ENCODE assay signal across 23 cellular contexts in the genomic region with DNA sequence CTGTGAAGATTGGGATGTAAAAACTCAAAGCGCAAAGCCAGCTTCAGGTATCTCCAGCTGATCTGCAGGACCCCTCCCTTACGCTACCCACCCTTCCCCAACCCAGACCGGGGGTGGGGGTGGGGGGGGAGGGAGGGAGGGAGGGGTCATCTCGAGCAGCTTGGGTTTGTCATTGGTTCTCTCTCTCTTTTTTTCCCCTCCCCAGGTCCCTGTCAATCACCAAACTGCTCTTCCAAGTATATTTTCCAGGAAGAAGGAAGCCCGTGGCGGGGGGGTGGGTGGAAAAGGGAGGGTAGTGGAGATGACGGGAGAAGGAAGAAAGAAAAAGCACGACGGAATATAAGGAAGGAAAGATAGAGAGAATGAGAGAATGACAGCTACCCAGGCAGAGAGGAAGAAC. TPM values are rescaled to one million over a fixed set of nuclear protein-coding genes. Genes with fewer than 3 reads are reported as not detected.
DNase-seq lines count a peak whose midpoint lies in the region; ATAC-seq, FAIRE-seq and TF ChIP-seq lines count a peak whose summit lies in the region.
"Had no signal": no experiment of that assay in that cellular context is flagged by ENCODE, and none has a peak within 500 bp of the region (broad histone marks: within the 10 kb centered on the region; RNA-seq: fewer than 3 reads in every experiment).

No MANE protein-coding gene starts in this region.

- H3K4me3 ChIP-seq in astrocyte (ENCODE audit: insufficient read depth, low read depth, low read length) (no peak overlapping the region), uterus (no peak overlapping the region)
- H3K4me3 ChIP-seq: body of pancreas, esophagus squamous epithelium, gastroesophageal sphincter, pancreas, PC-9 had no signal

- H3K4me1 ChIP-seq in astrocyte (ENCODE audit: insufficient read depth, low read length), result no peaks in the 10 kb centered on the region
- H3K4me1 ChIP-seq in uterus, result no peaks in the 10 kb centered on the region
- H3K4me1 ChIP-seq: pancreas had no signal

- peaks cover 7% of the 10 kb centered on the region for H3K4me1 Mint-ChIP-seq in astrocyte (ENCODE audit: low read depth, unreplicated experiment)
- H3K4me1 Mint-ChIP-seq: activated CD4-positive, alpha-beta T cell treated with anti-CD3 and anti-CD28 coated beads for 36 hours; activated naive CD8-positive, alpha-beta T cell treated with anti-CD3 and anti-CD28 coated beads for 36 hours; stimulated activated naive B cell treated with anti-CD40 and anti-IgM and Interleukin-4, amounts not matched to agents 10 μg/mL and 1 μg/mL and 100 μg/mL, for 72 hours; T-cell had no signal

- H3K27ac ChIP-seq in astrocyte (ENCODE audit: low read depth, low read length) (no peak overlapping the region), uterus (peak overlapping the region; percentile 27 to 35)
- H3K27ac ChIP-seq: 22Rv1, body of pancreas, esophagus squamous epithelium, gastroesophageal sphincter, pancreas, PC-9 had no signal

- H3K27me3 Mint-ChIP-seq in astrocyte (ENCODE audit: low read depth, unreplicated experiment), result peaks cover 2% of the 10 kb centered on the region

- H3K36me3 ChIP-seq in astrocyte (ENCODE audit: insufficient read depth, low read length) (peaks cover 2% of the 10 kb centered on the region), uterus (no peaks in the 10 kb centered on the region)
- H3K36me3 ChIP-seq: esophagus squamous epithelium, gastroesophageal sphincter, pancreas had no signal

- no peaks in the 10 kb centered on the region for H3K9me3 Mint-ChIP-seq in astrocyte (ENCODE audit: unreplicated experiment)
- H3K9me3 Mint-ChIP-seq: activated T-helper 2 cell treated with anti-CD3 and anti-CD28 coated beads, Interferon-gamma antibody, Interleukin-2, Interleukin-4, amounts not matched to agents 10 μg/mL and 5 μg/mL and 100 μg/mL, durations not matched to agents 14 hours and 24 hours and 36 hours; stimulated activated naive B cell treated with anti-CD40 and anti-IgM and Interleukin-4, amounts not matched to agents 10 μg/mL and 1 μg/mL and 100 μg/mL, for 72 hours had no signal

- H3K27me3 ChIP-seq in astrocyte (ENCODE audit: insufficient read depth, low read length) (no peaks in the 10 kb centered on the region), uterus (no peaks in the 10 kb centered on the region)

- no peak for ATAC-seq in GM18502 (IDR thresholded peaks at IDR 0.05; ENCODE audit: poor library complexity, unreplicated experiment)
- ATAC-seq: activated CD4-positive, alpha-beta T cell treated with anti-CD3 and anti-CD28 coated beads for 36 hours; body of pancreas; gastroesophageal sphincter; pancreas; stimulated activated naive B cell treated with anti-CD40 and anti-IgM and Interleukin-4, amounts not matched to agents 10 μg/mL and 1 μg/mL and 100 μg/mL, for 72 hours; T-cell had no signal

- peaks cover 9% of the 10 kb centered on the region for H4K20me1 ChIP-seq in astrocyte (ENCODE audit: insufficient read depth, low read length)

- DNase-seq in NCI-H82 (lab: John Stamatoyannopoulos, UW), result peak; percentile 50
- DNase-seq in NCI-H82 treated with DMSO at 0.1 percent for 48 hours (lab: John Stamatoyannopoulos, UW; ENCODE audit: unreplicated experiment), result no peak
- no peak for DNase-seq in astrocyte (ENCODE audit: low read depth)
- peak; percentile 80 for DNase-seq in left kidney (ENCODE audit: low read depth, low spot score)
- DNase-seq in uterus, result no peak
- DNase-seq in anterior cingulate cortex (lab: John Stamatoyannopoulos, UW), result no peak
- no peak for DNase-seq in Ammon's horn (ENCODE audit: low spot score)
- DNase-seq: activated CD4-positive, alpha-beta T cell treated with anti-CD3 and anti-CD28 coated beads for 36 hours; activated naive CD8-positive, alpha-beta T cell treated with anti-CD3 and anti-CD28 coated beads for 36 hours; AML-193; body of pancreas; effector CD8-positive, alpha-beta T cell; esophagus squamous epithelium; immature natural killer cell; pancreas; PC-9; stimulated activated naive B cell treated with anti-CD40 and anti-IgM and Interleukin-4, amounts not matched to agents 10 μg/mL and 1 μg/mL and 100 μg/mL, for 72 hours; T-cell had no signal

- no peak overlapping the region for H3K9ac ChIP-seq in astrocyte (ENCODE audit: low read length)

- H3K79me2 ChIP-seq in astrocyte (ENCODE audit: insufficient read depth, low read length), result peaks cover 5% of the 10 kb centered on the region

- H2AFZ ChIP-seq in astrocyte (ENCODE audit: low read depth, low read length), result no peak overlapping the region
- H2AFZ ChIP-seq: PC-9 had no signal

- H3K27ac Mint-ChIP-seq in astrocyte (ENCODE audit: unreplicated experiment), result peak overlapping the region; percentile 38
- H3K27ac Mint-ChIP-seq: activated CD4-positive, alpha-beta T cell treated with anti-CD3 and anti-CD28 coated beads for 36 hours; activated naive CD8-positive, alpha-beta T cell treated with anti-CD3 and anti-CD28 coated beads for 36 hours; activated T-helper 2 cell treated with anti-CD3 and anti-CD28 coated beads, Interferon-gamma antibody, Interleukin-2, Interleukin-4, amounts not matched to agents 10 μg/mL and 5 μg/mL and 100 μg/mL, durations not matched to agents 14 hours and 24 hours and 36 hours; immature natural killer cell; stimulated activated naive B cell treated with anti-CD40 and anti-IgM and Interleukin-4, amounts not matched to agents 10 μg/mL and 1 μg/mL and 100 μg/mL, for 72 hours had no signal

- no peak for FAIRE-seq in astrocyte (lab: Jason Lieb, UNC)
- FAIRE-seq: pancreas, TTC549 had no signal

- TF ChIP-seq POLR2A in uterus (IDR thresholded peaks at IDR 0.05), result no peak

- TF ChIP-seq CTCF in astrocyte (IDR thresholded peaks at IDR 0.05; ENCODE audit: insufficient read depth, low read depth, low read length) (no peak), uterus (IDR thresholded peaks at IDR 0.05) (no peak)

- intact Hi-C loops in uterus (cut with DNase I; ENCODE audit: low total_unique reads), result no loop called here

- peak overlapping the region; percentile 22 for H3K4me2 ChIP-seq in astrocyte (ENCODE audit: low read length)
- H3K4me2 ChIP-seq: PC-9 had no signal

- H3K4me3 Mint-ChIP-seq in astrocyte (ENCODE audit: unreplicated experiment), result peak overlapping the region; percentile 79
- H3K4me3 Mint-ChIP-seq: activated CD4-positive, alpha-beta T cell treated with anti-CD3 and anti-CD28 coated beads for 36 hours; activated naive CD8-positive, alpha-beta T cell treated with anti-CD3 and anti-CD28 coated beads for 36 hours; immature natural killer cell; stimulated activated naive B cell treated with anti-CD40 and anti-IgM and Interleukin-4, amounts not matched to agents 10 μg/mL and 1 μg/mL and 100 μg/mL, for 72 hours; T-cell had no signal

- H3K36me3 Mint-ChIP-seq in astrocyte (ENCODE audit: low read depth, unreplicated experiment), result peaks cover 3% of the 10 kb centered on the region
- H3K36me3 Mint-ChIP-seq: activated naive CD8-positive, alpha-beta T cell treated with anti-CD3 and anti-CD28 coated beads for 36 hours; immature natural killer cell; T-cell had no signal

- H3K9me3 ChIP-seq in astrocyte (ENCODE audit: insufficient read depth, low read depth, low read length) (no peaks in the 10 kb centered on the region), uterus (no peaks in the 10 kb centered on the region)
- H3K9me3 ChIP-seq: body of pancreas, esophagus squamous epithelium, gastroesophageal sphincter, pancreas had no signal

RNA-seq across cellular contexts. Expression of gene SALL1, which starts 17.9 kb away (rescaled TPM):
- total RNA-seq in astrocyte (15.0 and 15.1 TPM in 2 replicates), uterus (10 to 100 TPM in 2 of 4 donors, 1 to 10 TPM in 2; 2.1 to 56.0 (median 9.5) TPM)
- total RNA-seq: activated CD4-positive, alpha-beta T cell treated with anti-CD3 and anti-CD28 coated beads for 36 hours; activated naive CD8-positive, alpha-beta T cell treated with anti-CD3 and anti-CD28 coated beads for 36 hours; activated T-helper 2 cell treated with anti-CD3 and anti-CD28 coated beads, Interferon-gamma antibody, Interleukin-2, Interleukin-4, amounts not matched to agents 10 μg/mL and 5 μg/mL and 100 μg/mL, durations not matched to agents 14 hours and 24 hours and 36 hours; gastroesophageal sphincter; PC-9 had no signal

Comparison
In these comparisons a context has a peak if more than half of its experiments do, and no peak if none do; other contexts are left out.
1. DNase-seq: peak in NCI-H82 (single experiment) and left kidney (single experiment); none in NCI-H82 treated with DMSO at 0.1 percent for 48 hours (single experiment), astrocyte (single experiment), uterus (0 of 2), anterior cingulate cortex (0 of 58) and Ammon's horn (single experiment).